Comparison of ENCODE assay signal across 8 cellular contexts in the genomic region with DNA sequence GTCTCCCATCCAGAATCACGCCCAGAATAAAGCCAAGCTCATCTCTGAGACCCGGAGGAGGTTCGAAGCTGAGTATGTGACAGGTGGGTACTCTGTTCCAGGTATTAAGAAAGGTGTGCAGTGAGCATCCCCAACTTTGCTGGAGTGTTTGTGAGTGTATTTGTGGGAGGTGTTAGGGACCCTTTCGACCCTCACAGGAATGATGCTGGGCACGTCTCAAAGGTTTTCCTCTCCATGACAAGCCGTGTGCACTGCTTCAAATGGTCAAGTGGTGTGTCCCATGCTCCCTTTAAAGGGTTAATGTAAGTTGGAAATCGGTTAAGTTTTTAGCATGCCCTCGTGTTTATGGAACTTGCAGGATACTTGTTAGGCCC. TPM values are rescaled to one million over a fixed set of nuclear protein-coding genes. Genes with fewer than 3 reads are reported as not detected.
A peak's percentile ranks its signal among the peaks of the same experiment; 100 is the strongest.
DNase-seq lines count a peak whose midpoint lies in the region; ATAC-seq and TF ChIP-seq lines count a peak whose summit lies in the region.

No MANE protein-coding gene starts in this region.

- TF ChIP-seq CTCF in right atrium auricular region (IDR thresholded peaks at IDR 0.05) = no peak
- no peak for TF ChIP-seq CTCF in MCF 10A (IDR thresholded peaks at IDR 0.05; ENCODE audit: unreplicated experiment)
- no peak for TF ChIP-seq CTCF in mesothelial cell of epicardium (IDR thresholded peaks at IDR 0.05; ENCODE audit: unreplicated experiment)

- H3K36me3 Mint-ChIP-seq in MCF 10A (ENCODE audit: insufficient read depth, unreplicated experiment) (peaks cover 7% of the 10 kb centered on the region), mesothelial cell of epicardium (peaks cover 8% of the 10 kb centered on the region)

- CTCF ChIA-PET in MCF 10A (lab: Yijun Ruan, JAX) = no interaction called here

- intact Hi-C loops in cardiac septum (cut with DNase I) (no loop called here), MCF 10A (cut with micrococcal nuclease) (no loop called here), aorta (cut with DNase I) (no loop called here)

- H3K4me1 Mint-ChIP-seq in MCF 10A (ENCODE audit: insufficient read depth, unreplicated experiment) (no peaks in the 10 kb centered on the region), mesothelial cell of epicardium (peaks cover 3% of the 10 kb centered on the region)

- H3K9me3 ChIP-seq in right atrium auricular region (no peaks in the 10 kb centered on the region), aorta (ENCODE audit: control insufficient read depth, low read length) (no peaks in the 10 kb centered on the region)

- no peak for ATAC-seq in aorta (ENCODE audit: low FRiP score)

- DNase-seq in right atrium auricular region (ENCODE audit: low spot score) (no peak), cardiac septum (ENCODE audit: low spot score) (no peak), MCF 10A (ENCODE audit: unreplicated experiment) (peak; percentile 1), mesothelial cell of epicardium (ENCODE audit: low spot score in 2 of 2, unreplicated experiment in 2 of 2) (no peak), aorta (no peak), NCI-H2081 treated with DMSO at 0.1 percent for 48 hours (lab: John Stamatoyannopoulos, UW) (no peak), H4 (ENCODE audit: low spot score) (no peak), DMS 273 treated with DMSO at 0.1 percent for 48 hours (lab: John Stamatoyannopoulos, UW) (no peak)

- H3K9me3 Mint-ChIP-seq in MCF 10A (ENCODE audit: unreplicated experiment) (peaks cover under 1% of the 10 kb centered on the region), mesothelial cell of epicardium (peaks cover 20% of the 10 kb centered on the region)

- peak overlapping the region; percentile 59 to 67 for H3K4me3 ChIP-seq in right atrium auricular region
- peak overlapping the region; percentile 14 to 21 for H3K4me3 ChIP-seq in aorta (ENCODE audit: low read length in 2 of 2)

- POLR2A ChIA-PET in MCF 10A (lab: Yijun Ruan, JAX) = interaction anchor here (1.0 to 1.5 kb wide), 2 partner anchors 8 to 25 kb away, joined by 4 to 5 read pairs; no protein-coding TSS in a partner anchor

- 1 to 35% methylated on average over 8 of the region's 8 CpGs for WGBS in aorta, 2 donors

- H3K27ac Mint-ChIP-seq in MCF 10A (ENCODE audit: low read depth, unreplicated experiment) (peak overlapping the region; percentile 51), mesothelial cell of epicardium (peak overlapping the region; percentile 94)

- H3K4me3 Mint-ChIP-seq in MCF 10A (ENCODE audit: unreplicated experiment) = peak overlapping the region; percentile 80
- H3K4me3 Mint-ChIP-seq in mesothelial cell of epicardium = peak overlapping the region; percentile 88

- H3K27me3 ChIP-seq in right atrium auricular region (no peaks in the 10 kb centered on the region), aorta (ENCODE audit: control insufficient read depth in 1 of 2, insufficient read depth in 2 of 2, low read length in 1 of 2) (no peaks in the 10 kb centered on the region)

- H3K27me3 Mint-ChIP-seq in MCF 10A (ENCODE audit: insufficient read depth, unreplicated experiment) (peaks cover 11% of the 10 kb centered on the region), mesothelial cell of epicardium (ENCODE audit: low read depth) (no peaks in the 10 kb centered on the region)

- H3K36me3 ChIP-seq in right atrium auricular region = no peaks in the 10 kb centered on the region
- H3K36me3 ChIP-seq in aorta (ENCODE audit: control insufficient read depth in 1 of 2, insufficient read depth in 2 of 2, low read length in 1 of 2) = no peaks in the 10 kb centered on the region

- H3K4me1 ChIP-seq in right atrium auricular region (peaks cover 0 to 8% of the 10 kb centered on the region in 2 donors), aorta (ENCODE audit: control insufficient read depth in 1 of 2, insufficient read depth in 2 of 2, low read length in 2 of 2) (no peaks in the 10 kb centered on the region)

- TSS peak; percentile 52 for BruUV-seq in MCF 10A (replicated peaks; lab: Mats Ljungman, UMichigan)

- H3K27ac ChIP-seq in right atrium auricular region = peak overlapping the region; percentile 68 to 80
- H3K27ac ChIP-seq in aorta (ENCODE audit: low read depth in 1 of 2, low read length in 2 of 2) = peak overlapping the region in 1 of 2 donors; percentile 35

RNA-seq across cellular contexts. Expression of a gene that starts 0.4 kb away (rescaled TPM):
- 1 to 10 TPM; 4.3 to 9.6 TPM for total RNA-seq in right atrium auricular region
- 5.5 TPM for total RNA-seq in cardiac septum
- 8.9 and 11.3 TPM in 2 replicates for total RNA-seq in MCF 10A (2022)
- total RNA-seq in mesothelial cell of epicardium = 10.9 to 12.1 TPM (median 11.8 TPM) in 3 replicates
- 10 to 100 TPM; 14.6 to 21.3 TPM for total RNA-seq in aorta
- 1 to 10 TPM; 3.6 to 7.8 TPM for polyA plus RNA-seq in aorta
- 6.6 and 12.2 TPM in 2 replicates for total RNA-seq in H4 (2014; rRNA removed; shearing (Covaris generic))

RNA-seq across cellular contexts. Expression of a gene that starts 0.8 kb away (rescaled TPM):
- total RNA-seq in right atrium auricular region (under 1 TPM; 0.47 to 0.59 TPM), cardiac septum (0.46 TPM), MCF 10A (2022) (1.9 and 2.7 TPM in 2 replicates), mesothelial cell of epicardium (6.0 to 7.6 TPM (median 6.2 TPM) in 3 replicates), aorta (1 to 10 TPM; 1.7 to 2.0 TPM)
- under 1 TPM in 1 of 2 donors, not detected in 1; 0.38 TPM for polyA plus RNA-seq in aorta
- 6.2 and 8.3 TPM in 2 replicates for total RNA-seq in H4 (2014; rRNA removed; shearing (Covaris generic))
